Comparison of ENCODE assay signal across 2 cellular contexts in the genomic region with DNA sequence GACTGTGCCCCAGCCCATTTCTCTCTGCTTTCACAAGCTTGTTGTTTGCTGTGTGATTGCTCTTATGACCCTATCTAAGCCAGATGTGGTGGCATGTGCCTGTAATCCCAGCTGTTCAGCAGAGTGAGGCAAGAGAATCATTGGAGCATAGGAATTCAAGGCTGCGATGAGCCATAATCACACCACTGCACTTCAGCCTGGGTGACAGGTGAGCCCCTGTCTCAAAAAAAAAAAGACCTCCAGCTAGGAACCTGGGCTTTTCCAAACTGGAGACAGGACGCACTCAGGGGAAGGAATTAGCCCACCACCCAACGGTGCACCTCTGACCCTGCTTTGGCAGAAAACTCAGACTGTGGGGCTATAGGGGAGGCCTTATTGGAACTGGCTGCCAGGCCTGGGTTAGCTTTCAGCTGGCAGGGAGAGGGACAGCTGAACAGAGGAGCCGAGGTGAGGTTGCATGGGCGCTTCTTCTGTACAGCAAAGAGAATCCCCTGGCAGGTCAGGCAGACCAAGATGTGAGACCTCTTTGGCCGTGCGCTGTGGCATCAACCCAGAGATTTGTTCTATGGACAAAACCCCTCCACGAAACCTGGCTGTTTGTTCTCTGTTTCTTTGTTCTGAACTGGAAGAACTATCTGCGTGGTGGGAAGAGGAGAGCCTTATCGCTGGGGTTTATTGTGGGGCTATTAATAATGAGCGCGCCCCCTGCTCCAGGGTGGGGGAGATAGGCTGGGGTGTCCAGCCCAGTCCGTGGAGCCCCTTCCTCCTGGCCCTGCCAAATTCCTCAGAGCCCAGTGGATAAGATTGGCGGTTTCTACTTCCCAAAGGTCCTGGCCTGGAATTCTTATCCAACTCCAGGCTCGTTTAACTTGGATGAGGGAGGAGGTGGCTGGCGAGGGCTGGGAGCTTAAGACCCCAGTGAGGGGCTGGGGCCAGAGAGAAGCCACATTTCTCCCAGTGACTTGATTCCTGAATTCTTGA.
TF ChIP-seq lines count a peak whose summit lies in the region.

No MANE protein-coding gene starts in this region.

TF ChIP-seq in IMR-90, 13 proteins besides CTCF, POLR2A, EP300 and RAD21:
- TF ChIP-seq MAFK (IDR thresholded peaks at IDR 0.05; ENCODE audit: low read depth, low read length) = no peak
- peak; percentile 47; the same call in 1 of the 2 replicates for TF ChIP-seq BHLHE40 (IDR thresholded peaks at IDR 0.05; ENCODE audit: low read depth, low read length)

TF ChIP-seq in H1, 55 proteins besides CTCF, POLR2A, EP300 and RAD21:
- TF ChIP-seq CREB1 (IDR thresholded peaks at IDR 0.05) = no peak
- no peak for TF ChIP-seq EZH2 (IDR thresholded peaks at IDR 0.05; ENCODE audit: low read depth, low read length, severe bottlenecking)
- TF ChIP-seq NANOG (IDR thresholded peaks at IDR 0.05; ENCODE audit: insufficient read depth, low read depth, low read length, poor library complexity, severe bottlenecking) = no peak
- TF ChIP-seq ASH2L (IDR thresholded peaks at IDR 0.05; ENCODE audit: low read length) = no peak
- no peak for TF ChIP-seq CBX5 (IDR thresholded peaks at IDR 0.05; ENCODE audit: low read depth, low read length)
- no peak for TF ChIP-seq BCL11A (IDR thresholded peaks at IDR 0.05; ENCODE audit: low read depth in 2 of 2, low read length in 2 of 2)
- TF ChIP-seq, protein P1, sequence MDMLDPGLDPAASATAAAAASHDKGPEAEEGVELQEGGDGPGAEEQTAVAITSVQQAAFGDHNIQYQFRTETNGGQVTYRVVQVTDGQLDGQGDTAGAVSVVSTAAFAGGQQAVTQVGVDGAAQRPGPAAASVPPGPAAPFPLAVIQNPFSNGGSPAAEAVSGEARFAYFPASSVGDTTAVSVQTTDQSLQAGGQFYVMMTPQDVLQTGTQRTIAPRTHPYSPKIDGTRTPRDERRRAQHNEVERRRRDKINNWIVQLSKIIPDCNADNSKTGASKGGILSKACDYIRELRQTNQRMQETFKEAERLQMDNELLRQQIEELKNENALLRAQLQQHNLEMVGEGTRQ (IDR thresholded peaks at IDR 0.05; ENCODE audit: low read length) = no peak
